In the genomic region with DNA sequence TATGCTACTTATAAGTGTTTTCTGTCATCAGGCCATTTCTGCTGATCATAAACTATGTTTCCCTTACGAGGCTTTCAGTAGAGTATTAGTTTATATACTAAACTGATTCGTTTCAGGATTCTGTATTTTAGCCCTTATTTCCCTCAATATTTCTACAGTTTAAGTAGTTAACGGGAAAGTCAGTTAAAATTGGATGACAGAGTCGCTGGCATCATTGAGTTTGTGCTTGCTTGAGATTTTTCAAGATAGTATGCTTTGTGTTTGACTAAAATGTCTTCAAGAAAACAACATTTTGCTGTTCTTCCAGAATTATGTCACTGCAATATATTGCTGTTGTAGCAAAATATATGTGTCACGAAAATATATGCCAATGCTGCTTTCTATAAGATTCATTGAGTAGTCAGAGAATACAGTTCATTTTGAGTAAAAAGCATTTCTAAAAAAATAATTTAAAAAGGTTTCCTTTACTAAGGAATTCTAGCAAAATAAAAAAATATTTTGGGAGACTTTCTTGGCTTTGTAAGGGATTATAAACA, we compare ENCODE assay signal across 18 cellular contexts. TPM values are rescaled to one million over a fixed set of nuclear protein-coding genes. Genes with fewer than 3 reads are reported as not detected.
DNase-seq lines count a peak whose midpoint lies in the region; FAIRE-seq and TF ChIP-seq lines count a peak whose summit lies in the region.
"Had no signal": no experiment of that assay in that cellular context is flagged by ENCODE, and none has a peak within 500 bp of the region (broad histone marks: within the 10 kb centered on the region; RNA-seq: fewer than 3 reads in every experiment).

No MANE protein-coding gene starts in this region.

- peak; percentile 9 for FAIRE-seq in GM18507 (lab: Jason Lieb, UNC)
- FAIRE-seq: A204.1, GM19239 had no signal

- no peak overlapping the region for H2AFZ ChIP-seq in Karpas-422 (ENCODE audit: low read length)

- no peak for TF ChIP-seq POLR2A in suprapubic skin (IDR thresholded peaks at IDR 0.05)

- peaks cover 7% of the 10 kb centered on the region; the same call in 1 of the 2 replicates for H3K36me3 ChIP-seq in Karpas-422 (ENCODE audit: insufficient read depth, low read length)
- no peaks in the 10 kb centered on the region for H3K36me3 ChIP-seq in suprapubic skin

- no peaks in the 10 kb centered on the region for H3K9me3 ChIP-seq in Karpas-422 (ENCODE audit: low read length)
- H3K9me3 ChIP-seq in suprapubic skin, result no peaks in the 10 kb centered on the region
- H3K9me3 ChIP-seq: Caco-2 had no signal

- H3K79me2 ChIP-seq in Karpas-422 (ENCODE audit: low read length), result peaks cover 96% of the 10 kb centered on the region

- TF ChIP-seq EP300 in suprapubic skin (IDR thresholded peaks at IDR 0.05), result no peak

- H3K4me3 ChIP-seq in Karpas-422 (ENCODE audit: low read length) (no peak overlapping the region), dorsolateral prefrontal cortex (no peak overlapping the region), suprapubic skin (no peak overlapping the region)

- TF ChIP-seq CTCF in dorsolateral prefrontal cortex (IDR thresholded peaks at IDR 0.05 in 54 of 56, conservative IDR thresholded peaks at IDR 0.05 in 2 of 56; ENCODE audit: low read depth in 1 of 56, partially characterized antibody in 56 of 56) (no peak), suprapubic skin (IDR thresholded peaks at IDR 0.05) (no peak)

- H3K27me3 ChIP-seq in Karpas-422 (ENCODE audit: low read length) (no peaks in the 10 kb centered on the region), dorsolateral prefrontal cortex (no peaks in the 10 kb centered on the region), suprapubic skin (no peaks in the 10 kb centered on the region)

- H3K9ac ChIP-seq in Karpas-422 (ENCODE audit: low read length), result no peak overlapping the region

- intact Hi-C loops in dorsolateral prefrontal cortex (cut with DNase I), result no loop called here

- no peak overlapping the region for H3K27ac ChIP-seq in Karpas-422 (ENCODE audit: low read length)
- H3K27ac ChIP-seq in dorsolateral prefrontal cortex, result peak overlapping the region in 57 of 59 donors; percentile 5 to 98 (median 90)
- peak overlapping the region; percentile 27 for H3K27ac ChIP-seq in temporal lobe (ENCODE audit: low read depth, low read length)
- no peak overlapping the region for H3K27ac ChIP-seq in suprapubic skin
- H3K27ac ChIP-seq: C4-2B had no signal

- no peak for DNase-seq in GM18507 (ENCODE audit: extremely low spot score, insufficient read length, low read depth)
- DNase-seq in Karpas-422, result no peak
- no peak for DNase-seq in dorsolateral prefrontal cortex
- DNase-seq in suprapubic skin (ENCODE audit: low spot score in 2 of 2), result no peak
- no peak for DNase-seq in NCI-H128 (lab: John Stamatoyannopoulos, UW; ENCODE audit: unreplicated experiment)
- no peak for DNase-seq in stimulated activated CD4-positive, alpha-beta T cell treated with anti-CD3 and anti-CD28 coated beads, Interleukin-12 subunit alpha, Interleukin-12 subunit beta, amount 100 ng/mL, for 4 hours
- DNase-seq: AML-193; Caco-2; CD4-positive, alpha-beta T cell; DMS153; DMS79 treated with DMSO at 0.1 percent for 48 hours; GF-D8; H9; KBM-7 had no signal

- H3K4me2 ChIP-seq in Karpas-422 (ENCODE audit: low read depth, low read length, poor library complexity, severe bottlenecking), result peak overlapping the region; percentile 5

- H3K4me1 ChIP-seq in Karpas-422 (ENCODE audit: low read length) (peaks cover 32% of the 10 kb centered on the region), suprapubic skin (peaks cover 4% of the 10 kb centered on the region)

- H3K9me2 ChIP-seq in Karpas-422 (replicated peaks; ENCODE audit: insufficient read depth, low read length), result no peaks in the 10 kb centered on the region

- 88% methylated on average over 5 of the region's 5 CpGs for WGBS in suprapubic skin

- H4K20me1 ChIP-seq in Karpas-422 (ENCODE audit: insufficient read depth, low read depth, low read length), result no peaks in the 10 kb centered on the region

RNA-seq across cellular contexts. Expression of a gene that starts 51.4 kb away (rescaled TPM):
- total RNA-seq in Karpas-422 (2014; rRNA removed; shearing (Covaris generic); ENCODE audit: low replicate concordance), result 28.6 and 34.2 TPM in 2 replicates
- total RNA-seq in dorsolateral prefrontal cortex (100 to 1,000 TPM in 118 of 120 experiments, 10 to 100 TPM in 2; 63.5 to 252 (median 193) TPM), temporal lobe (29.7 TPM), suprapubic skin (10 to 100 TPM; 11.1 to 28.4 (median 22.1) TPM)

Comparison
In these comparisons a context has a peak if more than half of its experiments do, and no peak if none do; other contexts are left out.
1. H3K27ac ChIP-seq: peak in dorsolateral prefrontal cortex (57 of 59) and temporal lobe (single experiment); none in Karpas-422 (single experiment) and suprapubic skin (single experiment).